In the genomic region with DNA sequence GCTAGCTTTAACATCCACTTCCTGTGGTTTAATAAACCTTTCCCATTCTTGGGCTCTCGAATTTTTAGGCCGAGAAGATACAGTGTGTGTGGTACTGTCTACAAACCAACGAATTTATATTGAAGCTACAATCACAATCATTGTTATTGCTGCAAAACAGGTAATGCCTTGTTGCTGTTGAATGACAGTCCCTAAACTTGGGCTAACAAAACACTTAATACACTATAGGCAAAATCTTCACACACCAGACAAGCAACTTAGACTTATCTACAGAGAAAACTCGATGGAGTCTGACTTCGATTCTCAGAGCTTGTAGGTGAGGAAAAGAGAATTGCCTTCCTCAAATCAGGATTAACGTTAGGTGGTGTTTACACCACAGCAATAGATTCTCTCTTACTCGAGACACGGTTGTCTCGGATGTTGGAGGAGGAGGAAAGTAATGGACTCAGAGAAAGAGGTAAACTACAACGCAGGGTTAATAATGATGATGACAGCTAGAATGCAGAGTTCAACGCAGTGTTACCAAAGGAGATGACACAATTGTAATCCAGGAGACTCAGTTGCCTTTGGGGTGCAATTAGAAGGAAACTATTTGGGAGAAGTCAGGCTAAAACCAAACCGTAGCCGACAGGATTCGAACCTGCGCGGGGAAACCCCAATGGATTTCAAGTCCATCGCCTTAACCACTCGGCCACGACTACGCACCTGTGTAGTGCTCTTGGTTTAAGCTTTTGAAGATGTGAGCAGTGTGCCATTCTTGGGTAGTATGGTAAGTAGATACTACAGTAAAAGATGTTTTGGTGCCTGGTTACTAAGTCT, we compare ENCODE assay signal across 1 cellular context.
TF ChIP-seq lines count a peak whose summit lies in the region.

No MANE protein-coding gene starts in this region.

TF ChIP-seq in HEK293, 187 proteins besides CTCF, POLR2A, EP300 and RAD21 (continued from another document and continues in another):
- peak; percentile 73 for TF ChIP-seq ZNF280D (tag by site-specific recombination; IDR thresholded peaks at IDR 0.05)
- 0 out of 2 replicates have a peak, but pooled peaks have one; percentile 42 for TF ChIP-seq ZNF792 (tag by site-specific recombination; IDR thresholded peaks at IDR 0.05)
- TF ChIP-seq ZNF776 (tag by site-specific recombination; IDR thresholded peaks at IDR 0.05; ENCODE audit: borderline replicate concordance), result no peak
- TF ChIP-seq TCF7L2 (IDR thresholded peaks at IDR 0.05; ENCODE audit: borderline replicate concordance, low read depth, low read length), result no peak
- TF ChIP-seq ZNF394 (tag by site-specific recombination; IDR thresholded peaks at IDR 0.05; ENCODE audit: borderline replicate concordance), result peak; percentile 84
- peak; percentile 90 for TF ChIP-seq ZXDB (tag by site-specific recombination; IDR thresholded peaks at IDR 0.05)
- no peak for TF ChIP-seq ZNF416 (tag by site-specific recombination; IDR thresholded peaks at IDR 0.05)
- TF ChIP-seq BCL11A (tag by site-specific recombination; IDR thresholded peaks at IDR 0.05; ENCODE audit: low read depth), result peak; percentile 93
- TF ChIP-seq, protein P1, sequence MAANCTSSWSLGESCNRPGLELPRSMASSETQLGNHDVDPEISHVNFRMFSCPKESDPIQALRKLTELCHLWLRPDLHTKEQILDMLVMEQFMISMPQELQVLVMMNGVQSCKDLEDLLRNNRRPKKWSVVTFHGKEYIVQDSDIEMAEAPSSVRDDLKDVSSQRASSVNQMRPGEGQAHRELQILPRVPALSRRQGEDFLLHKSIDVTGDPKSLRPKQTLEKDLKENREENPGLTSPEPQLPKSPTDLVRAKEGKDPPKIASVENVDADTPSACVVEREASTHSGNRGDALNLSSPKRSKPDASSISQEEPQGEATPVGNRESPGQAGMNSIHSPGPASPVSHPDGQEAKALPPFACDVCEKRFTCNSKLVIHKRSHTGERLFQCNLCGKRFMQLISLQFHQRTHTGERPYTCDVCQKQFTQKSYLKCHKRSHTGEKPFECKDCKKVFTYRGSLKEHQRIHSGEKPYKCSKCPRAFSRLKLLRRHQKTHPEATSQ (tag by site-specific recombination; IDR thresholded peaks at IDR 0.05), result peak; percentile 52; the same call in 1 of the 2 replicates
- TF ChIP-seq ZNF138 (tag by site-specific recombination; IDR thresholded peaks at IDR 0.05; ENCODE audit: borderline replicate concordance), result no peak
- TF ChIP-seq, protein P2, sequence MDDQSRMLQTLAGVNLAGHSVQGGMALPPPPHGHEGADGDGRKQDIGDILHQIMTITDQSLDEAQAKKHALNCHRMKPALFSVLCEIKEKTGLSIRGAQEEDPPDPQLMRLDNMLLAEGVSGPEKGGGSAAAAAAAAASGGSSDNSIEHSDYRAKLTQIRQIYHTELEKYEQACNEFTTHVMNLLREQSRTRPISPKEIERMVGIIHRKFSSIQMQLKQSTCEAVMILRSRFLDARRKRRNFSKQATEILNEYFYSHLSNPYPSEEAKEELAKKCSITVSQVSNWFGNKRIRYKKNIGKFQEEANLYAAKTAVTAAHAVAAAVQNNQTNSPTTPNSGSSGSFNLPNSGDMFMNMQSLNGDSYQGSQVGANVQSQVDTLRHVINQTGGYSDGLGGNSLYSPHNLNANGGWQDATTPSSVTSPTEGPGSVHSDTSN (CRISPR knock-in tag; IDR thresholded peaks at IDR 0.05), result no peak
- peak; percentile 65 for TF ChIP-seq ZNF558 (tag by site-specific recombination; IDR thresholded peaks at IDR 0.05)
- TF ChIP-seq ZNF76 (tag by site-specific recombination; IDR thresholded peaks at IDR 0.05; ENCODE audit: borderline replicate concordance, low read depth), result peak; percentile 46; the same call in 1 of the 2 replicates
- peak; percentile 70; the same call in 1 of the 2 replicates for TF ChIP-seq SCRT1 (tag by site-specific recombination; IDR thresholded peaks at IDR 0.05; ENCODE audit: borderline replicate concordance)
- TF ChIP-seq ZBTB48 (tag by site-specific recombination; IDR thresholded peaks at IDR 0.05), result peak; percentile 75
- TF ChIP-seq ZBTB10 (tag by site-specific recombination; IDR thresholded peaks at IDR 0.05), result peak; percentile 85
- TF ChIP-seq GLI4 (tag by site-specific recombination; IDR thresholded peaks at IDR 0.05), result 0 out of 2 replicates have a peak, but pooled peaks have one; percentile 53
- TF ChIP-seq ZNF362 (tag by site-specific recombination; IDR thresholded peaks at IDR 0.05), result 0 out of 2 replicates have a peak, but pooled peaks have one; percentile 29
- peak; percentile 61; the same call in 1 of the 2 replicates for TF ChIP-seq INSM2 (tag by site-specific recombination; IDR thresholded peaks at IDR 0.05)
- TF ChIP-seq ZNF10 (tag by site-specific recombination; IDR thresholded peaks at IDR 0.05), result peak; percentile 84
- TF ChIP-seq TRIM28 (IDR thresholded peaks at IDR 0.05; ENCODE audit: borderline replicate concordance, low read length), result peak; percentile 98
- TF ChIP-seq ZNF660 (tag by site-specific recombination; IDR thresholded peaks at IDR 0.05), result peak; percentile 99
- no peak for TF ChIP-seq HOXC10 (CRISPR knock-in tag; IDR thresholded peaks at IDR 0.05)
- TF ChIP-seq, protein P3, sequence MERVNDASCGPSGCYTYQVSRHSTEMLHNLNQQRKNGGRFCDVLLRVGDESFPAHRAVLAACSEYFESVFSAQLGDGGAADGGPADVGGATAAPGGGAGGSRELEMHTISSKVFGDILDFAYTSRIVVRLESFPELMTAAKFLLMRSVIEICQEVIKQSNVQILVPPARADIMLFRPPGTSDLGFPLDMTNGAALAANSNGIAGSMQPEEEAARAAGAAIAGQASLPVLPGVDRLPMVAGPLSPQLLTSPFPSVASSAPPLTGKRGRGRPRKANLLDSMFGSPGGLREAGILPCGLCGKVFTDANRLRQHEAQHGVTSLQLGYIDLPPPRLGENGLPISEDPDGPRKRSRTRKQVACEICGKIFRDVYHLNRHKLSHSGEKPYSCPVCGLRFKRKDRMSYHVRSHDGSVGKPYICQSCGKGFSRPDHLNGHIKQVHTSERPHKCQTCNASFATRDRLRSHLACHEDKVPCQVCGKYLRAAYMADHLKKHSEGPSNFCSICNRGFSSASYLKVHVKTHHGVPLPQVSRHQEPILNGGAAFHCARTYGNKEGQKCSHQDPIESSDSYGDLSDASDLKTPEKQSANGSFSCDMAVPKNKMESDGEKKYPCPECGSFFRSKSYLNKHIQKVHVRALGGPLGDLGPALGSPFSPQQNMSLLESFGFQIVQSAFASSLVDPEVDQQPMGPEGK (tag by site-specific recombination; IDR thresholded peaks at IDR 0.05), result no peak; the same call in 1 of the 2 replicates
- no peak; the same call in 1 of the 2 replicates for TF ChIP-seq PRDM6 (tag by site-specific recombination; IDR thresholded peaks at IDR 0.05)
- TF ChIP-seq KLF10 (tag by site-specific recombination; IDR thresholded peaks at IDR 0.05), result peak; percentile 48; the same call in 1 of the 2 replicates
- peak; percentile 44; the same call in 1 of the 2 replicates for TF ChIP-seq BCL6B (tag by site-specific recombination; IDR thresholded peaks at IDR 0.05)
- peak; percentile 67; the same call in 1 of the 2 replicates for TF ChIP-seq ZNF843 (tag by site-specific recombination; IDR thresholded peaks at IDR 0.05)
- TF ChIP-seq ZNF629 (tag by site-specific recombination; IDR thresholded peaks at IDR 0.05), result peak; percentile 97
- TF ChIP-seq ZNF324 (tag by site-specific recombination; IDR thresholded peaks at IDR 0.05), result peak; percentile 73; the same call in 1 of the 2 replicates
- no peak for TF ChIP-seq ZNF704 (tag by site-specific recombination; IDR thresholded peaks at IDR 0.05)
- TF ChIP-seq WT1 (tag by site-specific recombination; IDR thresholded peaks at IDR 0.05), result peak; percentile 72; the same call in 1 of the 2 replicates
